ENCODE assay signal across 19 cellular contexts in genomic region chr7:36898186-36898585, GRCh38.
DNase-seq lines count a peak whose midpoint lies in the region; ATAC-seq and TF ChIP-seq lines count a peak whose summit lies in the region.
"Had no signal": no experiment of that assay in that cellular context is flagged by ENCODE, and none has a peak within 500 bp of the region (broad histone marks: within the 10 kb centered on the region; RNA-seq: fewer than 3 reads in every experiment).

No MANE protein-coding gene starts in this region.

- H3K27ac Mint-ChIP-seq in activated T-helper 17 cell treated with anti-CD3 and anti-CD28 coated beads, Interleukin-2, amount 50 U/mL, for 72 hours = peak overlapping the region; percentile 18
- no peak overlapping the region for H3K27ac Mint-ChIP-seq in stimulated activated effector memory CD8-positive, alpha-beta T cell treated with anti-CD3 and anti-CD28 coated beads, Interleukin-12 subunit alpha, Interleukin-12 subunit beta, amount 100 ng/mL, for 72 hours
- H3K27ac Mint-ChIP-seq: B cell; CD8-positive, alpha-beta T cell; GM23338; H9 had no signal

- TF ChIP-seq POLR2A in right lobe of liver (IDR thresholded peaks at IDR 0.05) = no peak

- DNase-seq in left lobe of liver (ENCODE audit: low spot score) (no peak), right lobe of liver (no peak), 8988T (no peak)
- no peak for DNase-seq in stimulated activated effector memory CD8-positive, alpha-beta T cell treated with anti-CD3 and anti-CD28 coated beads, Interleukin-12 subunit alpha, Interleukin-12 subunit beta, amount 100 ng/mL, for 72 hours (ENCODE audit: low spot score in 2 of 2)
- DNase-seq in activated CD8-positive, alpha-beta memory T cell treated with anti-CD3 and anti-CD28 coated beads, Interleukin-2, amount 50 U/mL, for 4 hours = no peak
- DNase-seq: CD4-positive, CD25-positive, alpha-beta regulatory T cell; CD8-positive, alpha-beta T cell; DMS 273 treated with DMSO at 0.1 percent for 48 hours; DMS79; EL; GDM1; H9 had no signal

- H3K9me3 Mint-ChIP-seq in activated T-helper 17 cell treated with anti-CD3 and anti-CD28 coated beads, Interleukin-2, amount 50 U/mL, for 72 hours = no peaks in the 10 kb centered on the region
- no peaks in the 10 kb centered on the region for H3K9me3 Mint-ChIP-seq in stimulated activated effector memory CD8-positive, alpha-beta T cell treated with anti-CD3 and anti-CD28 coated beads, Interleukin-12 subunit alpha, Interleukin-12 subunit beta, amount 100 ng/mL, for 72 hours
- H3K9me3 Mint-ChIP-seq: CD8-positive, alpha-beta T cell; GM23338; H9 had no signal

- H3K9me3 ChIP-seq in right lobe of liver = no peaks in the 10 kb centered on the region
- H3K9me3 ChIP-seq: BLaER1 had no signal

- peaks cover 0 to 42% (median 15%) of the 10 kb centered on the region in 4 donors for H3K4me1 ChIP-seq in right lobe of liver
- H3K4me1 ChIP-seq: BLaER1 had no signal

- peaks cover 14% of the 10 kb centered on the region for H3K4me1 Mint-ChIP-seq in activated T-helper 17 cell treated with anti-CD3 and anti-CD28 coated beads, Interleukin-2, amount 50 U/mL, for 72 hours
- peaks cover 43% of the 10 kb centered on the region for H3K4me1 Mint-ChIP-seq in stimulated activated effector memory CD8-positive, alpha-beta T cell treated with anti-CD3 and anti-CD28 coated beads, Interleukin-12 subunit alpha, Interleukin-12 subunit beta, amount 100 ng/mL, for 72 hours
- H3K4me1 Mint-ChIP-seq: B cell, GM23338 had no signal

- ATAC-seq in activated T-helper 17 cell treated with anti-CD3 and anti-CD28 coated beads, Interleukin-2, amount 50 U/mL, for 72 hours (replicated peaks) = no peak
- ATAC-seq in left lobe of liver (peak; percentile 58), right lobe of liver (peak; percentile 37 to 68 (median 52))
- no peak for ATAC-seq in stimulated activated effector memory CD8-positive, alpha-beta T cell treated with anti-CD3 and anti-CD28 coated beads, Interleukin-12 subunit alpha, Interleukin-12 subunit beta, amount 100 ng/mL, for 72 hours
- ATAC-seq: CD8-positive, alpha-beta T cell; GM12878; GM23338; HCT116 had no signal

- H3K27ac ChIP-seq in right lobe of liver = no peak overlapping the region
- H3K27ac ChIP-seq: BLaER1, C4-2B had no signal

- no peak for TF ChIP-seq CTCF in right lobe of liver (IDR thresholded peaks at IDR 0.05)

- H3K27me3 ChIP-seq in right lobe of liver = no peaks in the 10 kb centered on the region
- H3K27me3 ChIP-seq: BLaER1 had no signal

- intact Hi-C loops in right lobe of liver (cut with DNase I) = no loop called here

- H3K36me3 Mint-ChIP-seq in activated T-helper 17 cell treated with anti-CD3 and anti-CD28 coated beads, Interleukin-2, amount 50 U/mL, for 72 hours (ENCODE audit: low read depth) = peaks cover 26% of the 10 kb centered on the region
- peaks cover 14% of the 10 kb centered on the region for H3K36me3 Mint-ChIP-seq in stimulated activated effector memory CD8-positive, alpha-beta T cell treated with anti-CD3 and anti-CD28 coated beads, Interleukin-12 subunit alpha, Interleukin-12 subunit beta, amount 100 ng/mL, for 72 hours

- H3K36me3 ChIP-seq in right lobe of liver = peaks cover 0 to 3% (median 0%) of the 10 kb centered on the region in 4 donors

- no peaks in the 10 kb centered on the region for H3K27me3 Mint-ChIP-seq in activated T-helper 17 cell treated with anti-CD3 and anti-CD28 coated beads, Interleukin-2, amount 50 U/mL, for 72 hours
- H3K27me3 Mint-ChIP-seq: B cell; CD4-positive, CD25-positive, alpha-beta regulatory T cell had no signal

- 36% methylated on average over 5 of the region's 5 CpGs for WGBS in right lobe of liver (ENCODE audit: insufficient coverage, low coverage, low lambda C conversion rate, missing lambda C conversion rate)

- H3K4me3 ChIP-seq in right lobe of liver = no peak overlapping the region
- H3K4me3 ChIP-seq: BLaER1, GM12878, GM23338 had no signal

- H3K4me3 Mint-ChIP-seq in activated T-helper 17 cell treated with anti-CD3 and anti-CD28 coated beads, Interleukin-2, amount 50 U/mL, for 72 hours = no peak overlapping the region
- no peak overlapping the region for H3K4me3 Mint-ChIP-seq in stimulated activated effector memory CD8-positive, alpha-beta T cell treated with anti-CD3 and anti-CD28 coated beads, Interleukin-12 subunit alpha, Interleukin-12 subunit beta, amount 100 ng/mL, for 72 hours
- H3K4me3 Mint-ChIP-seq: B cell; CD4-positive, CD25-positive, alpha-beta regulatory T cell; CD8-positive, alpha-beta T cell; GM23338; H9 had no signal

Comparison
In these comparisons a context has a peak if more than half of its experiments do, and no peak if none do; other contexts are left out.
1. ATAC-seq: peak in left lobe of liver (single experiment) and right lobe of liver (4 of 4); none in activated T-helper 17 cell treated with anti-CD3 and anti-CD28 coated beads, Interleukin-2, amount 50 U/mL, for 72 hours (single experiment) and stimulated activated effector memory CD8-positive, alpha-beta T cell treated with anti-CD3 and anti-CD28 coated beads, Interleukin-12 subunit alpha, Interleukin-12 subunit beta, amount 100 ng/mL, for 72 hours (single experiment).